ENCODE assay signal across 26 cellular contexts in genomic region chr3:16937421-16937820, GRCh38. TPM values are rescaled to one million over a fixed set of nuclear protein-coding genes. Genes with fewer than 3 reads are reported as not detected.
DNase-seq lines count a peak whose midpoint lies in the region; FAIRE-seq and TF ChIP-seq lines count a peak whose summit lies in the region.
"Had no signal": no experiment of that assay in that cellular context is flagged by ENCODE, and none has a peak within 500 bp of the region (broad histone marks: within the 10 kb centered on the region; RNA-seq: fewer than 3 reads in every experiment).

No MANE protein-coding gene starts in this region.

- H3K9ac ChIP-seq in BLaER1 = no peak overlapping the region; the same call in 1 of the 2 replicates
- H3K9ac ChIP-seq: GM23248 had no signal

- DNase-seq in GM12891 (ENCODE audit: insufficient read length, low spot score) (no peak), kidney tubule cell (ENCODE audit: low spot score) (peak; percentile 6), globus pallidus (ENCODE audit: low spot score) (no peak), 8988T (no peak), activated gamma-delta T cell (lab: John Stamatoyannopoulos, UW) (no peak)
- no peak for DNase-seq in activated naive CD8-positive, alpha-beta T cell treated with anti-CD3 and anti-CD28 coated beads for 36 hours
- DNase-seq: activated CD4-positive, alpha-beta T cell treated with anti-CD3 and anti-CD28 coated beads, Interleukin-2, amount 10 ng/mL, durations not matched to agents 7 days and 5 days; Calu3; central memory CD4-positive, alpha-beta T cell; DMS79 treated with DMSO at 0.1 percent for 48 hours; GM23248; HFFc6; hippocampal formation; left ventricle myocardium inferior; NCI-H1694 treated with DMSO at 0.1 percent for 48 hours; NCI-H2171; NCI-H524 treated with DMSO at 0.1 percent for 48 hours; SHP77; T-helper 9 cell; tibial artery; WERI-Rb-1 had no signal

- H3K36me3 ChIP-seq in BLaER1 = 0 out of 2 replicates have a peak, but pooled peaks cover 10% of the 10 kb centered on the region
- H3K36me3 ChIP-seq: left ventricle myocardium inferior, tibial artery, WERI-Rb-1 had no signal

- H3K27me3 Mint-ChIP-seq in activated naive CD8-positive, alpha-beta T cell treated with anti-CD3 and anti-CD28 coated beads for 36 hours = no peaks in the 10 kb centered on the region
- H3K27me3 Mint-ChIP-seq: activated CD4-positive, alpha-beta T cell treated with anti-CD3 and anti-CD28 coated beads, Interleukin-2, amount 10 ng/mL, durations not matched to agents 7 days and 5 days had no signal

- H4K20me1 ChIP-seq in BLaER1 = peaks cover 57% of the 10 kb centered on the region; the same call in 1 of the 2 replicates

- peak; percentile 80 for FAIRE-seq in GM12891 (lab: Jason Lieb, UNC)
- FAIRE-seq: frontal cortex had no signal

- no peak for TF ChIP-seq POLR2A in GM12891 (IDR thresholded peaks at IDR 0.05; ENCODE audit: low read depth, low read length)

- H3K4me2 ChIP-seq in BLaER1 = peak overlapping the region; percentile 76

- H3K27ac Mint-ChIP-seq in activated naive CD8-positive, alpha-beta T cell treated with anti-CD3 and anti-CD28 coated beads for 36 hours = no peak overlapping the region
- H3K27ac Mint-ChIP-seq: activated CD4-positive, alpha-beta T cell treated with anti-CD3 and anti-CD28 coated beads, Interleukin-2, amount 10 ng/mL, durations not matched to agents 7 days and 5 days; activated naive CD4-positive, alpha-beta T cell treated with anti-CD3 and anti-CD28 coated beads, Interleukin-2, amount 50 U/mL, for 72 hours; activated T-helper 1 cell treated with anti-CD3 and anti-CD28 coated beads, Interleukin-12 subunit alpha, Interleukin-12 subunit beta, Interleukin-2, Interleukin-4 antibody, amounts not matched to agents 30 ng/mL and 10 ng/mL and 1 ng/mL, durations not matched to agents 14 hours and 24 hours and 36 hours; HFFc6 had no signal

- H3K27me3 ChIP-seq in BLaER1 = no peaks in the 10 kb centered on the region
- H3K27me3 ChIP-seq: tibial artery had no signal

- peak overlapping the region; percentile 15 for H3K4me3 Mint-ChIP-seq in activated naive CD8-positive, alpha-beta T cell treated with anti-CD3 and anti-CD28 coated beads for 36 hours
- H3K4me3 Mint-ChIP-seq: activated CD4-positive, alpha-beta T cell treated with anti-CD3 and anti-CD28 coated beads, Interleukin-2, amount 10 ng/mL, durations not matched to agents 7 days and 5 days; activated T-helper 1 cell treated with anti-CD3 and anti-CD28 coated beads, Interleukin-12 subunit alpha, Interleukin-12 subunit beta, Interleukin-2, Interleukin-4 antibody, amounts not matched to agents 30 ng/mL and 10 ng/mL and 1 ng/mL, durations not matched to agents 14 hours and 24 hours and 36 hours; HFFc6 had no signal

- 0 out of 2 replicates have a peak overlapping the region, but pooled peaks have one; percentile 10 for H3K27ac ChIP-seq in BLaER1
- H3K27ac ChIP-seq: GM23248, left ventricle myocardium inferior, tibial artery, WERI-Rb-1 had no signal

- peak overlapping the region; percentile 12; the same call in 1 of the 2 replicates for H3K4me3 ChIP-seq in BLaER1
- H3K4me3 ChIP-seq: GM23248, left ventricle myocardium inferior, tibial artery had no signal

- no peaks in the 10 kb centered on the region for H3K9me3 Mint-ChIP-seq in activated naive CD8-positive, alpha-beta T cell treated with anti-CD3 and anti-CD28 coated beads for 36 hours
- H3K9me3 Mint-ChIP-seq: activated CD4-positive, alpha-beta T cell treated with anti-CD3 and anti-CD28 coated beads, Interleukin-2, amount 10 ng/mL, durations not matched to agents 7 days and 5 days; activated naive CD4-positive, alpha-beta T cell treated with anti-CD3 and anti-CD28 coated beads, Interleukin-2, amount 50 U/mL, for 72 hours; activated T-helper 1 cell treated with anti-CD3 and anti-CD28 coated beads, Interleukin-12 subunit alpha, Interleukin-12 subunit beta, Interleukin-2, Interleukin-4 antibody, amounts not matched to agents 30 ng/mL and 10 ng/mL and 1 ng/mL, durations not matched to agents 14 hours and 24 hours and 36 hours; HFFc6 had no signal

- peaks cover 90% of the 10 kb centered on the region for H3K4me1 Mint-ChIP-seq in activated naive CD8-positive, alpha-beta T cell treated with anti-CD3 and anti-CD28 coated beads for 36 hours

- peaks cover 50% of the 10 kb centered on the region for H3K4me1 ChIP-seq in BLaER1
- H3K4me1 ChIP-seq: tibial artery had no signal

- peaks cover 6% of the 10 kb centered on the region; the same call in 1 of the 2 replicates for H3K9me3 ChIP-seq in BLaER1
- H3K9me3 ChIP-seq: left ventricle myocardium inferior, tibial artery had no signal

- peaks cover 32% of the 10 kb centered on the region for H3K36me3 Mint-ChIP-seq in activated naive CD8-positive, alpha-beta T cell treated with anti-CD3 and anti-CD28 coated beads for 36 hours

TF ChIP-seq in GM12891, 5 proteins besides CTCF, POLR2A, EP300 and RAD21:
- TF ChIP-seq POLR2AphosphoS5 (IDR thresholded peaks at IDR 0.05; ENCODE audit: low read depth, low read length) (no peak), PAX5 (IDR thresholded peaks at IDR 0.05; ENCODE audit: insufficient read depth, low read length, severe bottlenecking) (no peak), TAF1 (IDR thresholded peaks at IDR 0.05; ENCODE audit: low read depth, low read length) (no peak)

RNA-seq across cellular contexts. Expression of gene PLCL2, which starts 52.7 kb away (rescaled TPM):
- polyA plus RNA-seq in GM12891 (2012; ENCODE audit: low read depth, missing spikeins) = 22.3 TPM
- 10 to 100 TPM; 19.1 to 19.6 TPM for total RNA-seq in activated naive CD8-positive, alpha-beta T cell treated with anti-CD3 and anti-CD28 coated beads for 36 hours
- total RNA-seq: LHCN-M2 had no signal
